In genomic region chr6:46491201-46491788, GRCh38 we compare ENCODE assay signal across 8 cellular contexts.
DNase-seq lines count a peak whose midpoint lies in the region; ATAC-seq and TF ChIP-seq lines count a peak whose summit lies in the region.

TSS of gene RCAN2 (minus strand) at chr6:46491449.

- no peak for TF ChIP-seq CTCF in nephron progenitor cell (IDR thresholded peaks at IDR 0.05)

- peak within 1 kb of the TSS; percentile 30 for H3K4me3 Mint-ChIP-seq in activated naive CD4-positive, alpha-beta T cell treated with anti-CD3 and anti-CD28 coated beads, Interleukin-2, amount 10 ng/mL, durations not matched to agents 7 days and 5 days
- H3K4me3 Mint-ChIP-seq in nephron progenitor cell = peak within 1 kb of the TSS; percentile 84

- DNase-seq in EL (peak; percentile 61), HCEC 1CT (peak; percentile 44), NCI-H345 (lab: John Stamatoyannopoulos, UW) (peak; percentile 77), globus pallidus (ENCODE audit: low spot score) (peak; percentile 75), nephron progenitor cell (peak; percentile 75), NCI-H1694 treated with DMSO at 0.1 percent for 48 hours (lab: John Stamatoyannopoulos, UW) (no peak)
- DNase-seq in activated naive CD4-positive, alpha-beta T cell treated with anti-CD3 and anti-CD28 coated beads, Interleukin-2, amount 10 ng/mL, durations not matched to agents 7 days and 5 days = peak; percentile 31

- H3K4me1 Mint-ChIP-seq in activated naive CD4-positive, alpha-beta T cell treated with anti-CD3 and anti-CD28 coated beads, Interleukin-2, amount 10 ng/mL, durations not matched to agents 7 days and 5 days = peaks cover 8% of the 10 kb centered on the region
- H3K4me1 Mint-ChIP-seq in nephron progenitor cell = peaks cover 15% of the 10 kb centered on the region

- H3K27ac Mint-ChIP-seq in activated naive CD4-positive, alpha-beta T cell treated with anti-CD3 and anti-CD28 coated beads, Interleukin-2, amount 10 ng/mL, durations not matched to agents 7 days and 5 days = no peak within 1 kb of the TSS
- H3K27ac Mint-ChIP-seq in nephron progenitor cell = no peak within 1 kb of the TSS

- ATAC-seq in GM18520 (IDR thresholded peaks at IDR 0.05; ENCODE audit: unreplicated experiment) = no peak

- no peaks in the 10 kb centered on the region for H3K9me3 Mint-ChIP-seq in activated naive CD4-positive, alpha-beta T cell treated with anti-CD3 and anti-CD28 coated beads, Interleukin-2, amount 10 ng/mL, durations not matched to agents 7 days and 5 days
- no peaks in the 10 kb centered on the region for H3K9me3 Mint-ChIP-seq in nephron progenitor cell

- CTCF ChIA-PET in activated naive CD4-positive, alpha-beta T cell treated with anti-CD3 and anti-CD28 coated beads, Interleukin-2, amount 10 ng/mL, durations not matched to agents 7 days and 5 days (lab: Charles Lee) = no interaction called here

- H3K36me3 Mint-ChIP-seq in activated naive CD4-positive, alpha-beta T cell treated with anti-CD3 and anti-CD28 coated beads, Interleukin-2, amount 10 ng/mL, durations not matched to agents 7 days and 5 days = no peaks in the 10 kb centered on the region
- H3K36me3 Mint-ChIP-seq in nephron progenitor cell (ENCODE audit: low read depth) = no peaks in the 10 kb centered on the region

- H3K27me3 Mint-ChIP-seq in activated naive CD4-positive, alpha-beta T cell treated with anti-CD3 and anti-CD28 coated beads, Interleukin-2, amount 10 ng/mL, durations not matched to agents 7 days and 5 days = peaks cover 53% of the 10 kb centered on the region
- H3K27me3 Mint-ChIP-seq in nephron progenitor cell (ENCODE audit: low read depth, poor library complexity) = peaks cover 67% of the 10 kb centered on the region
